Comparison of ENCODE assay signal across 8 cellular contexts in the genomic region with DNA sequence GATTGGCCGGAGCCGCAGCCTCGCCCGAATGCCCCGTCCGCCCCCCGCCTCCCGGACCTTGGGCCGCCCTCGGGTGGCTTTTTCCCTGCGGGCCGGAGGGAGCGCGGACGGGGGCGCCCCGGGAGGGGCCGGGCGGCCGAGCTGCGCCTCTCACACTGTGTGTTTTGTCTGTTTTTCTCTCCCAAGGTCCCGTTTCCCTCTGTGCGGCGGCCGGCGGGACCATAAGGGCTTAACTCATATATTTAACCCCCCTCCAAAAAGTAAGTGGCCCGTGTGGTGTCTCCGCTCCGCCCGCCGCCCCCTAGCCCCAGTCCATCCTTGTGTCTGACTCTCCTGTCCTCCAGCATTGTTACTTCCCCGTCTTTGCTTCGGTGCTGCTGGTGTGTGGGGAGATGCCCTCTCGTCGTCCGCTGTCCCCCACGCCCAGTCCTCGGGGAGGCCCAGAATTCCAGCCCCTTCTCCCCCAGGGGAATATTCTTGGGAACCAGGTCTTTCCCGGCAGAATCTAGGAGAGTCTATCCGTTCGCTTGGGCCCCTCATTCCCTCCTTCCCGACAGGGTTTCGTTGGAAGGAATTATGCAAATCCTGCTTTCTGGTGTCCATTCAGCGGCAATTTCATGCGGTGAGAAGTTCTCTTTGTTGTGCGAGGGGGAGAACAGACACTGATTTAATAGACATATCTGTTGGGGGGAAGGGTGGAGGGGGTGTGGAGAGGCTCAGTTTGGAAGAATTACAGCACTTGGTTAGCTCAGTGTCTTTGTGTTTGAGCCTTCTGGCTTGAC. TPM values are rescaled to one million over a fixed set of nuclear protein-coding genes. Genes with fewer than 3 reads are reported as not detected.
A peak's percentile ranks its signal among the peaks of the same experiment; 100 is the strongest.
DNase-seq lines count a peak whose midpoint lies in the region; ATAC-seq and TF ChIP-seq lines count a peak whose summit lies in the region.

No MANE protein-coding gene starts in this region.

- POLR2A ChIA-PET in BJ (lab: Charles Lee) = interaction anchor here (0.6 kb wide), 1 partner anchor 383 kb away, joined by 3 read pairs; no protein-coding TSS in a partner anchor

- H3K9ac ChIP-seq in HUES48 (ENCODE audit: low read depth, low read length) (peak overlapping the region; percentile 59), mucosa of stomach (ENCODE audit: low read length) (peak overlapping the region; percentile 78)

- ATAC-seq in GM19035 (IDR thresholded peaks at IDR 0.05; ENCODE audit: unreplicated experiment) = peak; percentile 2
- peak; percentile 0 for ATAC-seq in upper lobe of right lung
- no peak for ATAC-seq in GM19397 (IDR thresholded peaks at IDR 0.05; ENCODE audit: unreplicated experiment)

- H3K4me1 ChIP-seq in HUES48 (ENCODE audit: control insufficient read depth, insufficient read depth, low read length) = peaks cover 31% of the 10 kb centered on the region
- H3K4me1 ChIP-seq in mucosa of stomach (ENCODE audit: control insufficient read depth, insufficient read depth, low read length) = peaks cover 7% of the 10 kb centered on the region
- H3K4me1 ChIP-seq in upper lobe of right lung = peaks cover 44% of the 10 kb centered on the region

- CTCF ChIA-PET in BJ (lab: Yijun Ruan, JAX) = interaction anchor here (0.8 kb wide), 1 partner anchor 202 kb away, joined by 3 read pairs; no protein-coding TSS in a partner anchor

- no peaks in the 10 kb centered on the region for H3K36me3 ChIP-seq in BJ (ENCODE audit: control insufficient read depth, insufficient read depth, low read length)
- H3K36me3 ChIP-seq in HUES48 (ENCODE audit: control insufficient read depth, insufficient read depth, low read length) = no peaks in the 10 kb centered on the region
- H3K36me3 ChIP-seq in WERI-Rb-1 = peaks cover 19% of the 10 kb centered on the region
- H3K36me3 ChIP-seq in mucosa of stomach (ENCODE audit: control insufficient read depth, insufficient read depth, low read length) = no peaks in the 10 kb centered on the region
- H3K36me3 ChIP-seq in upper lobe of right lung = no peaks in the 10 kb centered on the region

- no peak for TF ChIP-seq CTCF in BJ (IDR thresholded peaks at IDR 0.05; ENCODE audit: insufficient read depth, low read depth, low read length)
- no peak for TF ChIP-seq CTCF in WERI-Rb-1 (IDR thresholded peaks at IDR 0.05; ENCODE audit: low read depth, low read length)
- TF ChIP-seq CTCF in upper lobe of right lung (IDR thresholded peaks at IDR 0.05) = no peak

- H3K27me3 ChIP-seq in BJ (ENCODE audit: control insufficient read depth, insufficient read depth, low read length) (no peaks in the 10 kb centered on the region), HUES48 (ENCODE audit: control insufficient read depth, insufficient read depth, low read length) (peaks cover 8% of the 10 kb centered on the region), WERI-Rb-1 (ENCODE audit: insufficient read depth, low read depth, severe bottlenecking) (no peaks in the 10 kb centered on the region), mucosa of stomach (ENCODE audit: control insufficient read depth, insufficient read depth, low read length) (no peaks in the 10 kb centered on the region), upper lobe of right lung (no peaks in the 10 kb centered on the region)

- no peaks in the 10 kb centered on the region for H3K9me3 ChIP-seq in HUES48 (ENCODE audit: control insufficient read depth, insufficient read depth, low read length)
- H3K9me3 ChIP-seq in WERI-Rb-1 (ENCODE audit: severe bottlenecking) = no peaks in the 10 kb centered on the region
- no peaks in the 10 kb centered on the region for H3K9me3 ChIP-seq in mucosa of stomach (ENCODE audit: control insufficient read depth, low read length)
- H3K9me3 ChIP-seq in upper lobe of right lung = no peaks in the 10 kb centered on the region

- DNase-seq in BJ (ENCODE audit: low read depth) (no peak), WERI-Rb-1 (peak; percentile 65), epithelial cell of prostate (ENCODE audit: low read depth, low spot score) (no peak), upper lobe of right lung (no peak)

- H3K27ac ChIP-seq in HUES48 (ENCODE audit: low read depth, low read length) (peak overlapping the region; percentile 97), WERI-Rb-1 (peak overlapping the region; percentile 98), epithelial cell of prostate (peak overlapping the region; percentile 90), upper lobe of right lung (peak overlapping the region; percentile 84)

- intact Hi-C loops in upper lobe of right lung (cut with DNase I) = no loop called here

- H3K4me3 ChIP-seq in BJ (ENCODE audit: low read depth, low read length) (peak overlapping the region; percentile 93), HUES48 (ENCODE audit: low read depth, low read length) (peak overlapping the region; percentile 75), WERI-Rb-1 (ENCODE audit: low read depth, low read length) (peak overlapping the region; percentile 75), mucosa of stomach (ENCODE audit: low read length) (peak overlapping the region; percentile 35), upper lobe of right lung (peak overlapping the region; percentile 85)

RNA-seq across cellular contexts. Expression of gene LCOR, which starts 1.3 kb away (rescaled TPM):
- 4.9 and 9.3 TPM in 2 replicates for polyA plus RNA-seq in BJ (2011; rRNA removed)
- 15.5 and 19.9 TPM in 2 replicates for polyA minus RNA-seq in BJ (2011; rRNA and poly(A)+ RNA removed)
- 39.5 TPM for total RNA-seq in upper lobe of right lung

Comparison
In these comparisons a context has a peak if more than half of its experiments do, and no peak if none do; other contexts are left out.
1. H3K4me3 ChIP-seq: peak in every context shown above with its lines; median percentile 93 in BJ; 85 in upper lobe of right lung; 75 in HUES48; 75 in WERI-Rb-1; 35 in mucosa of stomach.